Comparison of ENCODE assay signal across 17 cellular contexts in the genomic region with DNA sequence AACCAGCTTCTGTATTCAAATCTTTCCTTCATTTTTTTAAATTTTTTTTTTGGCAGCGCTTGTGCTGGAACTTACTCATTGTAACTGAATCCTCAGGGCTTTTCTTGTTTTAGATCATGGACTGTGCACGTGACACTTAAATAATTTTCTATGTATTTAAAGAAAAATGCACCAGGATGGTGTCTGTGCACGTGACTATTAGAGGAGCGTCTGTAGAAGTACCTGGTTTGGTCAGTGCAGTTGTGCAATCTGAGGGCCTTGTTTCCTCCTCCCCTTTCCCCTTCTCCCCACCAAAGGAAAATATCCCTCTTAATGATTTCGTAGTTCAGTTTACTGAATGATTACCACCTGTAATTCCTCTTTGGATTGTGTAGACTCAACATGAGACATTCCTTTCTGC. TPM values are rescaled to one million over a fixed set of nuclear protein-coding genes. Genes with fewer than 3 reads are reported as not detected.
DNase-seq lines count a peak whose midpoint lies in the region; TF ChIP-seq lines count a peak whose summit lies in the region.
"Had no signal": no experiment of that assay in that cellular context is flagged by ENCODE, and none has a peak within 500 bp of the region (broad histone marks: within the 10 kb centered on the region; RNA-seq: fewer than 3 reads in every experiment).

No MANE protein-coding gene starts in this region.

- H3K27me3 ChIP-seq in Caco-2 (replicated peaks; ENCODE audit: control insufficient read depth, insufficient read depth, low read length): no peaks in the 10 kb centered on the region
- H3K27me3 ChIP-seq in neutrophil: no peaks in the 10 kb centered on the region

- intact Hi-C loops in Caco-2 (cut with micrococcal nuclease; ENCODE audit: unreplicated experiment): no loop called here

- no peaks in the 10 kb centered on the region for H3K9me3 Mint-ChIP-seq in Caco-2 (ENCODE audit: unreplicated experiment)
- H3K9me3 Mint-ChIP-seq: activated naive CD8-positive, alpha-beta T cell treated with anti-CD3 and anti-CD28 coated beads, Interleukin-2, amount 10 ng/mL, durations not matched to agents 7 days and 5 days had no signal

- TF ChIP-seq CTCF in Caco-2 (IDR thresholded peaks at IDR 0.05; ENCODE audit: insufficient read depth in 1 of 2, low read depth in 1 of 2, low read length in 1 of 2, severe bottlenecking in 1 of 2, unreplicated experiment in 1 of 2): no peak
- no peak for TF ChIP-seq CTCF in VCaP (conservative IDR thresholded peaks at IDR 0.05)
- TF ChIP-seq CTCF in fibroblast of the aortic adventitia (IDR thresholded peaks at IDR 0.05; ENCODE audit: insufficient read depth, low read length): no peak
- no peak for TF ChIP-seq CTCF in neutrophil (IDR thresholded peaks at IDR 0.05)

- no peaks in the 10 kb centered on the region for H3K4me1 ChIP-seq in Caco-2
- H3K4me1 ChIP-seq in neutrophil (ENCODE audit: control insufficient read depth in 1 of 2, insufficient read depth in 1 of 2, low read depth in 1 of 2, low read length in 1 of 2): peaks cover 0 to 5% of the 10 kb centered on the region in 2 experiments
- H3K4me1 ChIP-seq: left ventricle myocardium inferior had no signal

- no peak overlapping the region for H3K4me3 ChIP-seq in Caco-2 (ENCODE audit: low read depth, low read length)
- H3K4me3 ChIP-seq in fibroblast of the aortic adventitia (ENCODE audit: low read depth, low read length): no peak overlapping the region
- no peak overlapping the region for H3K4me3 ChIP-seq in neutrophil (ENCODE audit: low read depth in 1 of 2, low read length in 1 of 2)
- H3K4me3 ChIP-seq: GM12878, left ventricle myocardium inferior had no signal

- H3K27ac Mint-ChIP-seq in Caco-2 (ENCODE audit: unreplicated experiment): peak overlapping the region; percentile 22
- H3K27ac Mint-ChIP-seq: activated naive CD8-positive, alpha-beta T cell treated with anti-CD3 and anti-CD28 coated beads, Interleukin-2, amount 10 ng/mL, durations not matched to agents 7 days and 5 days; B cell had no signal

- peaks cover 6% of the 10 kb centered on the region for H3K4me1 Mint-ChIP-seq in Caco-2 (ENCODE audit: low read depth, unreplicated experiment)
- H3K4me1 Mint-ChIP-seq: B cell had no signal

- H3K9me3 ChIP-seq in Caco-2 (no peaks in the 10 kb centered on the region), neutrophil (no peaks in the 10 kb centered on the region)
- H3K9me3 ChIP-seq: left ventricle myocardium inferior had no signal

- CTCF ChIA-PET in Caco-2 (lab: Charles Lee): interaction anchor here (0.8 kb wide), 1 partner anchor 16 kb away, joined by 3 read pairs; no protein-coding TSS in a partner anchor

- peaks cover 48% of the 10 kb centered on the region for H3K36me3 Mint-ChIP-seq in Caco-2 (ENCODE audit: insufficient read depth, unreplicated experiment)

- no peak overlapping the region for H3K4me3 Mint-ChIP-seq in Caco-2 (ENCODE audit: unreplicated experiment)
- H3K4me3 Mint-ChIP-seq: activated naive CD8-positive, alpha-beta T cell treated with anti-CD3 and anti-CD28 coated beads, Interleukin-2, amount 10 ng/mL, durations not matched to agents 7 days and 5 days; B cell had no signal

- POLR2A ChIA-PET in Caco-2 (lab: Charles Lee): no interaction called here

- H3K27ac ChIP-seq in VCaP (0 out of 2 replicates have a peak overlapping the region, but pooled peaks have one; percentile 4), neutrophil (peak overlapping the region; percentile 55)
- H3K27ac ChIP-seq: left ventricle myocardium inferior had no signal

- no peaks in the 10 kb centered on the region for H3K27me3 Mint-ChIP-seq in Caco-2 (ENCODE audit: insufficient read depth, unreplicated experiment)
- H3K27me3 Mint-ChIP-seq: activated naive CD8-positive, alpha-beta T cell treated with anti-CD3 and anti-CD28 coated beads, Interleukin-2, amount 10 ng/mL, durations not matched to agents 7 days and 5 days; B cell had no signal

- DNase-seq in Caco-2 (no peak), fibroblast of the aortic adventitia (ENCODE audit: low read depth) (peak; percentile 47), medulla oblongata (ENCODE audit: extremely low spot score) (no peak), 8988T (no peak), NCI-H2107 (lab: John Stamatoyannopoulos, UW) (no peak)
- DNase-seq: activated CD4-positive, alpha-beta T cell treated with anti-CD3 and anti-CD28 coated beads, Interleukin-2, amount 50 U/mL, for 1 hour; activated naive CD8-positive, alpha-beta T cell treated with anti-CD3 and anti-CD28 coated beads, Interleukin-2, amount 10 ng/mL, durations not matched to agents 7 days and 5 days; DMS153; GF-D8; left ventricle myocardium inferior; NCI-H1694; NCI-H446; NK-92 treated with Interleukin-12 subunit alpha and Interleukin-12 subunit beta, amount 100 ng/mL, for 24 hours had no signal

- peaks cover 2% of the 10 kb centered on the region for H3K36me3 ChIP-seq in Caco-2 (ENCODE audit: control insufficient read depth, insufficient read depth, low read length)
- H3K36me3 ChIP-seq in neutrophil: peaks cover 89% of the 10 kb centered on the region

- BruUV-seq in Caco-2 (replicated peaks; lab: Mats Ljungman, UMichigan): no TSS peak

RNA-seq across cellular contexts. Expression of a gene that starts 31.3 kb away (rescaled TPM):
- total RNA-seq in Caco-2 (2022): 42.6 and 51.3 TPM in 2 replicates
- 25.8 and 32.6 TPM in 2 replicates for total RNA-seq in fibroblast of the aortic adventitia (ENCODE audit: low replicate concordance)
